ENCODE assay signal across 8 cellular contexts in the genomic region with DNA sequence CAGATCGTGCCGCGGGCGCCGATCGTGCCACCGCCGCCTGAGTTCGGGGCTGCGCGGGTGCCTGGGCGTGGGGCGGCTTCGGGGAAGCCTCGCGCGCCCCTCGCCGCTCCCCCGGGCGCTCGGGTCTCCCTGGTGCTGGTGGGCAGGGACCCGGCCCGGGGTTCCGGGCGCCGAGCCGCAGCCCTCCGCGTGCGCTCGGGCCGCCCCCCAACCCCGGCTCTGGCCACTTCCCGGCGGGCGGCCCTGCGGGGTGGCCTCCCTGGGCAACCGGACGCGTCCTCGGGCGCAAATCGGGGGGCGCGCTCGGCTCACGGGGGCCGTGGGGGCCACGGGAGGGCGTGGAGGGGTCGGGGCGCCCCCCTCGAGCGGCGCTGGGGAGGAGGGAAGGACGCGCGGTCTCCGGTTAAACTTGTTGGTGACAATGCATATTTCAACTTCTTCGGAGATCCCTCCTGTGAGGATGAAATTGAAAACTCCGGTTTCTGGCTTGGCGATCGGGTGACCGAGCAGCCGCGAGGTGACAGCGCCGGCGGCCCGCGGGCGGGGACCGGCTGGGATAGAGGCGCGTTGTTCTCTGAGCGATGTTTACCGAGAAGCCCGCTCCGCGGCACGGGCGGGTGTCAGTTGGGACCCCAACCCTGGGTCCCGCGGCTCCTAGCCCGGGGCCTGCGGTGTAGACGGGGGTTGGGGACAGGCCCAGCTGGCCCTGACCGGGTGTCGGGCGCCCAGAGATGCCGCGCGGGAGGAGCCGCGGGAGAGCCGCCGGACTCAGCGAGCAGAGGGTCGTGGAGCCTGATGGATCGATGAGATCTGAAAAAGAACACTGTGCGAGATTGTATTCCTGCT. TPM values are rescaled to one million over a fixed set of nuclear protein-coding genes. Genes with fewer than 3 reads are reported as not detected.
DNase-seq lines count a peak whose midpoint lies in the region; ATAC-seq lines count a peak whose summit lies in the region.

No MANE protein-coding gene starts in this region.

- peak overlapping the region; percentile 71 to 92 for H3K4me3 ChIP-seq in esophagus (ENCODE audit: low read depth in 1 of 2, low read length in 2 of 2)

- DNase-seq in GM03348 (ENCODE audit: low spot score) (peak; percentile 59), RKO (ENCODE audit: low spot score) (peak; percentile 24), naive B cell (peak; percentile 14), SW 1271 (lab: John Stamatoyannopoulos, UW) (no peak), T-helper 9 cell (no peak), NCI-H2107 (lab: John Stamatoyannopoulos, UW) (no peak)

- peaks cover 0 to 1% of the 10 kb centered on the region in 2 donors for H3K36me3 Mint-ChIP-seq in naive B cell

- H3K27me3 ChIP-seq in esophagus (ENCODE audit: control insufficient read depth in 1 of 2, insufficient read depth in 2 of 2, low read length in 2 of 2) = no peaks in the 10 kb centered on the region

- no peaks in the 10 kb centered on the region for H3K36me3 ChIP-seq in esophagus (ENCODE audit: control insufficient read depth in 2 of 2, insufficient read depth in 2 of 2, low read length in 1 of 2)

- H3K27ac ChIP-seq in esophagus (ENCODE audit: low read depth in 2 of 2, low read length in 1 of 2) = peak overlapping the region; percentile 57 to 65

- peak overlapping the region in 3 of 6 donors; percentile 24 to 75 (median 52) for H3K27ac Mint-ChIP-seq in naive B cell

- peaks cover 0 to 8% of the 10 kb centered on the region in 2 donors for H3K4me1 ChIP-seq in esophagus (ENCODE audit: control insufficient read depth in 2 of 2, insufficient read depth in 2 of 2, low read length in 1 of 2)

- 1% methylated on average over 67 to 102 of the region's 102 CpGs for WGBS in esophagus, 2 donors

- H3K27me3 Mint-ChIP-seq in naive B cell = peaks cover 28 to 50% (median 46%) of the 10 kb centered on the region in 3 donors

- peaks cover 0 to 1% (median 0%) of the 10 kb centered on the region in 7 donors for H3K9me3 Mint-ChIP-seq in naive B cell

- peak overlapping the region; percentile 80 to 93 (median 89) for H3K4me3 Mint-ChIP-seq in naive B cell

- peaks cover 11 to 31% (median 26%) of the 10 kb centered on the region in 3 donors for H3K4me1 Mint-ChIP-seq in naive B cell

- ATAC-seq in naive B cell (ENCODE audit: low read depth in 2 of 2) (peak; percentile 10 to 13), HG03025 (IDR thresholded peaks at IDR 0.05; ENCODE audit: low FRiP score, unreplicated experiment) (no peak)

- no peaks in the 10 kb centered on the region for H3K9me3 ChIP-seq in esophagus (ENCODE audit: control insufficient read depth in 2 of 2, insufficient read depth in 1 of 2, low read depth in 1 of 2, low read length in 1 of 2)

RNA-seq across cellular contexts. Expression of a gene that starts 0.7 kb away (rescaled TPM):
- 1 to 10 TPM; 4.4 to 5.5 TPM for polyA plus RNA-seq in esophagus
- polyA plus RNA-seq in naive B cell (ENCODE audit: low read depth in 6 of 6) = 1 to 10 TPM in 5 of 6 donors, under 1 TPM in 1; 0.85 to 2.6 (median 2.2) TPM

Comparison
In these comparisons a context has a peak if more than half of its experiments do, and no peak if none do; other contexts are left out.
1. DNase-seq: peak in GM03348 (single experiment), RKO (single experiment) and naive B cell (single experiment); none in SW 1271 (0 of 2), T-helper 9 cell (single experiment) and NCI-H2107 (single experiment).